Comparison of ENCODE assay signal across 8 cellular contexts in the genomic region with DNA sequence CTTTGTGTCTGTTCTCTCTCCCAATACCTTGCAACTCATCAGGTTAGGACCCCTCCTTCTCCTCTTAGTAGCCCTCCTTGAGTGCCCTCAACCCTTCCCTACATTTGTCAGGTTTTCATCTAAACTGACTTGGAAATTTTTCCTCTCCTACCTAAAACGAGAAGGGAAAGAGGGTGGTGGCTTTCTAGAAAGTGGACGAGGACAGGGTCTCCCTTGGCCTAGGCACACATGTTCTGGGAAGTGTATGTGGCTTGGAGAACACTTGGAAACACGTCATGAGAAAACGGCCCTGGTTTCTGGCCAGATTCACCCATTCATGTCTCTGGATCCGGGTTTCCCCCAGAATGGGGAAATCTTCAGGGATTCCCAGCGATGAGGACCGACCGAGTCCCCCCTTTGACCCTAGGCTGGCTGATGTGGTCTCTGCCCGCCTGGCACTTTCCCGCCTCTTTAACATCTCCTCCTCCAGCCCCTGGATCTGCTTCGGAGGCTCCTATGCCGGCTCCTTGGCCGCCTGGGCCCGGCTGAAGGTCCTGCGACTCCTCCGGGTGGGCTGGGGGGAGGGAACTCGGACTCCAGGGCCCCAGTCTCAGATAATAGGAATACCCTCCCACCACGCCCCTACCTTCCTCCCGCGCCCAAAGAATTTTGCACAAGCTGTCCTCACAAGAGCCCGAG. TPM values are rescaled to one million over a fixed set of nuclear protein-coding genes. Genes with fewer than 3 reads are reported as not detected.
DNase-seq lines count a peak whose midpoint lies in the region; ATAC-seq, FAIRE-seq and TF ChIP-seq lines count a peak whose summit lies in the region.

No MANE protein-coding gene starts in this region.

- peaks cover 12% of the 10 kb centered on the region for H3K4me1 Mint-ChIP-seq in activated T-cell treated with anti-CD3 and anti-CD28 coated beads, Interleukin-2, amount 50 U/mL, for 24 hours (ENCODE audit: low read depth)
- peaks cover 9% of the 10 kb centered on the region for H3K4me1 Mint-ChIP-seq in activated naive CD8-positive, alpha-beta T cell treated with anti-CD3 and anti-CD28 coated beads, Interleukin-2, amount 10 ng/mL, durations not matched to agents 7 days and 5 days

- no peaks in the 10 kb centered on the region for H3K36me3 Mint-ChIP-seq in activated T-cell treated with anti-CD3 and anti-CD28 coated beads, Interleukin-2, amount 50 U/mL, for 24 hours (ENCODE audit: low read depth)
- no peaks in the 10 kb centered on the region for H3K36me3 Mint-ChIP-seq in activated naive CD8-positive, alpha-beta T cell treated with anti-CD3 and anti-CD28 coated beads, Interleukin-2, amount 10 ng/mL, durations not matched to agents 7 days and 5 days

- WGBS in testis, 2 donors, result 5 to 7% methylated on average over 19 to 21 of the region's 21 CpGs

- no peak for DNase-seq in activated T-cell treated with anti-CD3 and anti-CD28 coated beads, Interleukin-2, amount 50 U/mL, for 24 hours
- DNase-seq in activated T-cell treated with anti-CD3 and anti-CD28 coated beads, Interleukin-2, amount 50 U/mL, for 1 hour, result no peak
- no peak for DNase-seq in activated naive CD8-positive, alpha-beta T cell treated with anti-CD3 and anti-CD28 coated beads, Interleukin-2, amount 10 ng/mL, durations not matched to agents 7 days and 5 days
- DNase-seq in keratinocyte (ENCODE audit: low read depth, low spot score), result no peak
- DNase-seq in testis, result no peak
- no peak for DNase-seq in effector CD4-positive, alpha-beta T cell
- DNase-seq in occipital lobe (lab: John Stamatoyannopoulos, UW), result no peak
- DNase-seq in D341Med (ENCODE audit: low spot score), result no peak

- H3K9me3 ChIP-seq in keratinocyte (ENCODE audit: control insufficient read depth, low read depth, low read length) (no peaks in the 10 kb centered on the region), testis (no peaks in the 10 kb centered on the region)

- H4K20me1 ChIP-seq in keratinocyte (ENCODE audit: control insufficient read depth, extremely low read depth, insufficient read depth, low read length), result no peaks in the 10 kb centered on the region

- H3K4me3 ChIP-seq in keratinocyte (ENCODE audit: control insufficient read depth in 2 of 3, extremely low read depth in 1 of 3, insufficient read depth in 2 of 3, low read depth in 1 of 3, low read length in 3 of 3) (peak overlapping the region; percentile 74 to 77 (median 75)), testis (peak overlapping the region; percentile 42 to 69)

- FAIRE-seq in keratinocyte (lab: Jason Lieb, UNC), result no peak

- H3K4me3 Mint-ChIP-seq in activated T-cell treated with anti-CD3 and anti-CD28 coated beads, Interleukin-2, amount 50 U/mL, for 24 hours, result peak overlapping the region; percentile 82
- H3K4me3 Mint-ChIP-seq in activated naive CD8-positive, alpha-beta T cell treated with anti-CD3 and anti-CD28 coated beads, Interleukin-2, amount 10 ng/mL, durations not matched to agents 7 days and 5 days, result peak overlapping the region; percentile 90

- H3K4me1 ChIP-seq in keratinocyte (ENCODE audit: control insufficient read depth, extremely low read depth, insufficient read depth, low read length) (peaks cover 5% of the 10 kb centered on the region), testis (no peaks in the 10 kb centered on the region)

- POLR2A ChIA-PET in activated naive CD8-positive, alpha-beta T cell treated with anti-CD3 and anti-CD28 coated beads, Interleukin-2, amount 10 ng/mL, durations not matched to agents 7 days and 5 days (lab: Charles Lee), result interaction anchor here (1.5 kb wide), 1 partner anchor 222 kb away, joined by 3 read pairs; the partner anchor contains the start of gene ZNF184

- no peak for ATAC-seq in activated naive CD8-positive, alpha-beta T cell treated with anti-CD3 and anti-CD28 coated beads, Interleukin-2, amount 10 ng/mL, durations not matched to agents 7 days and 5 days (ENCODE audit: low read depth)

- H3K27me3 Mint-ChIP-seq in activated T-cell treated with anti-CD3 and anti-CD28 coated beads, Interleukin-2, amount 50 U/mL, for 24 hours, result peaks cover 55% of the 10 kb centered on the region
- peaks cover 55% of the 10 kb centered on the region for H3K27me3 Mint-ChIP-seq in activated naive CD8-positive, alpha-beta T cell treated with anti-CD3 and anti-CD28 coated beads, Interleukin-2, amount 10 ng/mL, durations not matched to agents 7 days and 5 days

- no peaks in the 10 kb centered on the region for H3K9me3 Mint-ChIP-seq in activated T-cell treated with anti-CD3 and anti-CD28 coated beads, Interleukin-2, amount 50 U/mL, for 24 hours
- no peaks in the 10 kb centered on the region for H3K9me3 Mint-ChIP-seq in activated naive CD8-positive, alpha-beta T cell treated with anti-CD3 and anti-CD28 coated beads, Interleukin-2, amount 10 ng/mL, durations not matched to agents 7 days and 5 days

- dilution Hi-C loops in keratinocyte (cut with MboI; ENCODE audit: extremely low pct_ligation_motif_present, low sequenced_read_pairs), result no loop called here

- no peaks in the 10 kb centered on the region for H3K79me2 ChIP-seq in keratinocyte (ENCODE audit: control insufficient read depth, insufficient read depth, low read length)

- intact Hi-C loops in testis (cut with DNase I; ENCODE audit: low total_unique reads), result no loop called here

- no peak for TF ChIP-seq POLR2A in testis (IDR thresholded peaks at IDR 0.05)

- no peak overlapping the region for H3K27ac Mint-ChIP-seq in activated T-cell treated with anti-CD3 and anti-CD28 coated beads, Interleukin-2, amount 50 U/mL, for 24 hours
- no peak overlapping the region for H3K27ac Mint-ChIP-seq in activated naive CD8-positive, alpha-beta T cell treated with anti-CD3 and anti-CD28 coated beads, Interleukin-2, amount 10 ng/mL, durations not matched to agents 7 days and 5 days

- H3K27ac ChIP-seq in keratinocyte (ENCODE audit: control insufficient read depth, insufficient read depth, low read length) (no peak overlapping the region), testis (no peak overlapping the region)

- peak overlapping the region; percentile 68 for H3K4me2 ChIP-seq in keratinocyte (ENCODE audit: control insufficient read depth, extremely low read depth, insufficient read depth, low read depth, low read length)

- H3K9ac ChIP-seq in keratinocyte (ENCODE audit: control insufficient read depth, extremely low read depth, insufficient read depth, low read length), result peak overlapping the region; percentile 77

- no peak for TF ChIP-seq CTCF in keratinocyte (optimal IDR thresholded peaks at IDR 0.05 in 1 of 3, IDR thresholded peaks at IDR 0.05 in 1 of 3, conservative IDR thresholded peaks at IDR 0.05 in 1 of 3; ENCODE audit: extremely low read depth in 1 of 3, insufficient read depth in 2 of 3, low read length in 3 of 3)
- TF ChIP-seq CTCF in testis (IDR thresholded peaks at IDR 0.05), result no peak

- peak overlapping the region; percentile 86 for H2AFZ ChIP-seq in keratinocyte (ENCODE audit: control insufficient read depth, low read length)

- H3K27me3 ChIP-seq in keratinocyte (ENCODE audit: control insufficient read depth, extremely low read depth, insufficient read depth, low read length) (peaks cover 3% of the 10 kb centered on the region), testis (no peaks in the 10 kb centered on the region)

- H3K36me3 ChIP-seq in keratinocyte (ENCODE audit: control insufficient read depth in 2 of 2, extremely low read depth in 1 of 2, insufficient read depth in 2 of 2, low read length in 2 of 2) (no peaks in the 10 kb centered on the region), testis (ENCODE audit: low read depth, missing control alignments) (no peaks in the 10 kb centered on the region)

- H3K9me1 ChIP-seq in keratinocyte (ENCODE audit: control insufficient read depth, extremely low read depth, insufficient read depth, low read length), result no peaks in the 10 kb centered on the region

RNA-seq across cellular contexts. Expression of gene PRSS16, which starts 2.9 kb away (rescaled TPM):
- total RNA-seq in activated naive CD8-positive, alpha-beta T cell treated with anti-CD3 and anti-CD28 coated beads, Interleukin-2, amount 10 ng/mL, durations not matched to agents 7 days and 5 days, result 1 to 10 TPM in 1 of 2 experiments, under 1 TPM in 1; 0.86 to 1.4 TPM
- polyA plus RNA-seq in keratinocyte (7.5 to 8.9 TPM (median 8.7 TPM) in 3 replicates), testis (ENCODE audit: insufficient read depth, low read depth, low replicate concordance) (4.5 TPM)
- polyA plus RNA-seq in keratinocyte (2011; ENCODE audit: low read depth), result 1.1 TPM
- 7.9 and 8.4 TPM in 2 replicates for polyA plus RNA-seq in keratinocyte (2011; cell fraction: cytosol; rRNA removed)
- 9.1 and 9.9 TPM in 2 replicates for polyA plus RNA-seq in keratinocyte (2011; cell fraction: nucleus; rRNA removed)
- 4.3 and 5.6 TPM in 2 replicates for polyA plus RNA-seq in keratinocyte (2012; ENCODE audit: low replicate concordance)
- 4.5 to 9.8 TPM (median 5.2 TPM) in 3 replicates for polyA minus RNA-seq in keratinocyte
- polyA minus RNA-seq in keratinocyte (2011; cell fraction: cytosol; rRNA and poly(A)+ RNA removed), result 3.5 TPM
- 2.3 and 2.4 TPM in 2 replicates for polyA minus RNA-seq in keratinocyte (2011; cell fraction: nucleus; rRNA and poly(A)+ RNA removed)
- total RNA-seq in testis (1 to 10 TPM; 7.9 to 8.6 TPM), occipital lobe (not detected)
